8 cellular contexts compared by ENCODE assay signal in the genomic region with DNA sequence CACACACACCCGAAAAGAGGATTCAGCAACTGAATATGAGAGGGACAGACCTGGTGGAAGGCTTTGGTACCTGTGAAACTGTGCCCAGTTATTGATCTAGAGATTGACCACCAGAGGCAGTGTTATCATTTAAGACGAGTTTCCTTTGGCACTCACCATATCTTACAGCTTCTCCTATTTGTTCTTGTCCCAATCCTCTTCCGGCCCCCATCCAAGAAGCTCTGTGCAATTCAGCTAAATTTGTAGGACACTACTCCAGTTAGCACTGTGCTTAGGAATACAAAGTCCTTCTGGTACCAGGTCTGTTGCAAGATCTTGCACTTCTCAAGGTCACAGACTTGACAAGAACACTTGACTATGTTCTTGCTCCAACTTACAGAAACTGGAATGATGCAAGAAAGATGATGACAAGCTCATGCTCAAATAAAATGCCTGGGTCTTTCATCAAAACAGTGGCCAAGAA. TPM values are rescaled to one million over a fixed set of nuclear protein-coding genes. Genes with fewer than 3 reads are reported as not detected.
DNase-seq lines count a peak whose midpoint lies in the region; ATAC-seq, FAIRE-seq and TF ChIP-seq lines count a peak whose summit lies in the region.

No MANE protein-coding gene starts in this region.

- peak; percentile 31 for TF ChIP-seq CTCF in HL-60 (IDR thresholded peaks at IDR 0.05; ENCODE audit: insufficient read depth, low read length)
- TF ChIP-seq CTCF in cardiac muscle cell (IDR thresholded peaks at IDR 0.05; ENCODE audit: low read depth, low read length) = no peak

- no peaks in the 10 kb centered on the region for H3K27me3 ChIP-seq in HL-60 (ENCODE audit: insufficient read depth, poor library complexity, severe bottlenecking)
- no peaks in the 10 kb centered on the region for H3K27me3 ChIP-seq in cardiac muscle cell
- no peaks in the 10 kb centered on the region for H3K27me3 ChIP-seq in small intestine (ENCODE audit: control insufficient read depth in 2 of 2, insufficient read depth in 2 of 2, low read length in 2 of 2)

- H3K27ac ChIP-seq in HL-60 (replicated peaks) (no peak overlapping the region), cardiac muscle cell (no peak overlapping the region), small intestine (ENCODE audit: low read depth in 1 of 2, low read length in 1 of 2) (peak overlapping the region in 1 of 2 donors; percentile 62)

- H3K4me1 ChIP-seq in cardiac muscle cell (ENCODE audit: low read depth) = no peaks in the 10 kb centered on the region
- peaks cover 2 to 5% of the 10 kb centered on the region in 2 donors for H3K4me1 ChIP-seq in small intestine (ENCODE audit: control insufficient read depth in 2 of 2, insufficient read depth in 1 of 2, low read depth in 1 of 2, low read length in 1 of 2)

- 36 to 40% (median 38%) methylated on average over 3 of the region's 3 CpGs for WGBS in small intestine, 3 donors

- FAIRE-seq in small intestine (lab: Jason Lieb, UNC) = no peak

- H3K4me3 ChIP-seq in HL-60 (replicated peaks; ENCODE audit: insufficient read depth, low read length) (no peak overlapping the region), cardiac muscle cell (no peak overlapping the region), small intestine (ENCODE audit: low read depth in 1 of 2, low read length in 2 of 2) (no peak overlapping the region)

- H3K36me3 ChIP-seq in cardiac muscle cell (no peaks in the 10 kb centered on the region), small intestine (ENCODE audit: control insufficient read depth in 2 of 2, insufficient read depth in 2 of 2, low read length in 2 of 2) (no peaks in the 10 kb centered on the region)

- ATAC-seq in HG03025 (IDR thresholded peaks at IDR 0.05; ENCODE audit: low FRiP score, unreplicated experiment) (no peak), GM19397 (IDR thresholded peaks at IDR 0.05; ENCODE audit: unreplicated experiment) (no peak)

- no peaks in the 10 kb centered on the region for H3K9me3 ChIP-seq in cardiac muscle cell (ENCODE audit: low read depth)
- no peaks in the 10 kb centered on the region for H3K9me3 ChIP-seq in small intestine (ENCODE audit: control insufficient read depth, low read depth)

- DNase-seq in COLO829 (ENCODE audit: low spot score) = peak; percentile 18
- DNase-seq in HL-60 (ENCODE audit: low read depth in 1 of 2, low spot score in 1 of 2) = peak; percentile 16 to 18
- peak; percentile 49 for DNase-seq in SK-N-DZ (ENCODE audit: low spot score)
- peak; percentile 12 to 91 for DNase-seq in cardiac muscle cell (ENCODE audit: low read depth in 1 of 2, low spot score in 1 of 2)
- DNase-seq in small intestine = peak; percentile 37
- DNase-seq in activated naive CD4-positive, alpha-beta T cell treated with anti-CD3 and anti-CD28 coated beads, Interleukin-2, amount 50 U/mL, for 16 hours = no peak

RNA-seq across cellular contexts. Expression of a gene that starts 40.1 kb away (rescaled TPM):
- 21.3 and 25.9 TPM in 2 replicates for polyA plus RNA-seq in SK-N-DZ (2014; cell fraction: cytosol; rRNA removed)
- 13.5 and 15.0 TPM in 2 replicates for polyA plus RNA-seq in SK-N-DZ (2014; cell fraction: nucleus; rRNA removed)
- 10.2 and 11.6 TPM in 2 replicates for total RNA-seq in cardiac muscle cell
- polyA plus RNA-seq in cardiac muscle cell = 26.1 and 27.3 TPM in 2 replicates
- polyA plus RNA-seq in small intestine = 10 to 100 TPM in 2 of 3 donors, 1 to 10 TPM in 1; 7.5 to 24.4 (median 14.9) TPM

RNA-seq across cellular contexts. Expression of a gene that starts 40.2 kb away (rescaled TPM):
- polyA plus RNA-seq in SK-N-DZ (2014; cell fraction: cytosol; rRNA removed) = 25.1 and 26.8 TPM in 2 replicates
- polyA plus RNA-seq in SK-N-DZ (2014; cell fraction: nucleus; rRNA removed) = 40.0 and 43.9 TPM in 2 replicates
- total RNA-seq in cardiac muscle cell = 16.0 and 21.0 TPM in 2 replicates
- 45.4 and 52.7 TPM in 2 replicates for polyA plus RNA-seq in cardiac muscle cell
- polyA plus RNA-seq in small intestine = 10 to 100 TPM in 2 of 3 donors, 1 to 10 TPM in 1; 9.2 to 26.6 (median 12.7) TPM

RNA-seq across cellular contexts. Expression of a gene that starts 42.0 kb away (rescaled TPM):
- polyA plus RNA-seq in SK-N-DZ (2014; cell fraction: cytosol; rRNA removed) = 6.6 and 7.4 TPM in 2 replicates
- polyA plus RNA-seq in SK-N-DZ (2014; cell fraction: nucleus; rRNA removed) = 5.5 and 5.8 TPM in 2 replicates
- total RNA-seq in cardiac muscle cell = 11.1 and 16.3 TPM in 2 replicates
- polyA plus RNA-seq in cardiac muscle cell (8.8 and 9.1 TPM in 2 replicates), small intestine (1 to 10 TPM; 2.7 to 5.9 (median 3.2) TPM)
